Comparison of ENCODE assay signal across 8 cellular contexts in genomic region chrX:51893931-51894696, GRCh38. TPM values are rescaled to one million over a fixed set of nuclear protein-coding genes. Genes with fewer than 3 reads are reported as not detected.
DNase-seq lines count a peak whose midpoint lies in the region; TF ChIP-seq lines count a peak whose summit lies in the region.

No MANE protein-coding gene starts in this region.

- 1 to 36% methylated on average over 32 of the region's 32 CpGs for WGBS in lower leg skin, 2 donors

- no peak for TF ChIP-seq POLR2A in lower leg skin (IDR thresholded peaks at IDR 0.05)

- no peak for TF ChIP-seq CTCF in coronary artery (IDR thresholded peaks at IDR 0.05)
- no peak for TF ChIP-seq CTCF in lower leg skin (IDR thresholded peaks at IDR 0.05)

- peak overlapping the region; percentile 67 for H3K4me3 ChIP-seq in coronary artery
- peak overlapping the region; percentile 25 for H3K4me3 ChIP-seq in lower leg skin (ENCODE audit: low read depth, poor library complexity, severe bottlenecking)

- peak; percentile 68 for DNase-seq in activated CD8-positive, alpha-beta memory T cell treated with anti-CD3 and anti-CD28 coated beads for 24 hours
- no peak for DNase-seq in activated CD8-positive, alpha-beta memory T cell treated with anti-CD3 and anti-CD28 coated beads, Interleukin-2, amount 50 U/mL, for 4 hours
- peak; percentile 30 for DNase-seq in RKO (ENCODE audit: low spot score)
- DNase-seq in coronary artery (ENCODE audit: low spot score) = no peak
- no peak for DNase-seq in lower leg skin (ENCODE audit: low spot score in 2 of 2)
- no peak for DNase-seq in hepatic stellate cell (ENCODE audit: low spot score)
- no peak for DNase-seq in HCEC 1CT

- H3K27ac ChIP-seq in coronary artery (peak overlapping the region; percentile 78 to 81), temporal lobe (ENCODE audit: low read depth, low read length) (peak overlapping the region; percentile 76)

- intact Hi-C loops in lower leg skin (cut with DNase I; ENCODE audit: low total_unique reads) = no loop called here

RNA-seq across cellular contexts. Expression of gene MAGED1, which starts 0.7 kb away (rescaled TPM):
- 10 to 100 TPM; 26.0 to 42.3 (median 31.1) TPM for total RNA-seq in lower leg skin
- total RNA-seq in temporal lobe = 122 TPM

Comparison
In these comparisons a context has a peak if more than half of its experiments do, and no peak if none do; other contexts are left out.
1. DNase-seq: peak in activated CD8-positive, alpha-beta memory T cell treated with anti-CD3 and anti-CD28 coated beads for 24 hours (single experiment) and RKO (single experiment); none in activated CD8-positive, alpha-beta memory T cell treated with anti-CD3 and anti-CD28 coated beads, Interleukin-2, amount 50 U/mL, for 4 hours (single experiment), coronary artery (single experiment), lower leg skin (0 of 2), hepatic stellate cell (single experiment) and HCEC 1CT (single experiment).